Comparison of ENCODE assay signal across 9 cellular contexts in genomic region chr1:109895720-109896504, GRCh38. TPM values are rescaled to one million over a fixed set of nuclear protein-coding genes. Genes with fewer than 3 reads are reported as not detected.
DNase-seq lines count a peak whose midpoint lies in the region; ATAC-seq and TF ChIP-seq lines count a peak whose summit lies in the region.
"Had no signal": no experiment of that assay in that cellular context is flagged by ENCODE, and none has a peak within 500 bp of the region (broad histone marks: within the 10 kb centered on the region; RNA-seq: fewer than 3 reads in every experiment).

No MANE protein-coding gene starts in this region.

- DNase-seq in Caco-2 (no peak), neural crest cell (ENCODE audit: low read depth, low spot score) (peak; percentile 35), putamen (ENCODE audit: low spot score) (no peak), NCI-H524 treated with DMSO at 0.1 percent for 48 hours (lab: John Stamatoyannopoulos, UW) (no peak), cerebellar cortex (ENCODE audit: low spot score) (no peak)
- DNase-seq: mesendoderm had no signal

- H3K27ac ChIP-seq in esophagus (ENCODE audit: low read depth in 2 of 2, low read length in 1 of 2) = peak overlapping the region; percentile 21 to 28

- CTCF ChIA-PET in Caco-2 (lab: Charles Lee) = no interaction called here

- H3K9me3 Mint-ChIP-seq in Caco-2 (ENCODE audit: unreplicated experiment) (no peaks in the 10 kb centered on the region), neural crest cell (no peaks in the 10 kb centered on the region)

- TF ChIP-seq CTCF in Caco-2 (IDR thresholded peaks at IDR 0.05; ENCODE audit: insufficient read depth in 1 of 2, low read depth in 1 of 2, low read length in 1 of 2, severe bottlenecking in 1 of 2, unreplicated experiment in 1 of 2) = no peak
- TF ChIP-seq CTCF in neural crest cell (conservative IDR thresholded peaks at IDR 0.05) = no peak

- H3K4me1 Mint-ChIP-seq in Caco-2 (ENCODE audit: low read depth, unreplicated experiment) = peaks cover 6% of the 10 kb centered on the region
- H3K4me1 Mint-ChIP-seq in neural crest cell = peaks cover 5% of the 10 kb centered on the region

- no peaks in the 10 kb centered on the region for H3K9me3 ChIP-seq in Caco-2
- H3K9me3 ChIP-seq in esophagus (ENCODE audit: control insufficient read depth in 2 of 2, insufficient read depth in 1 of 2, low read depth in 1 of 2, low read length in 1 of 2) = no peaks in the 10 kb centered on the region

- POLR2A ChIA-PET in Caco-2 (lab: Charles Lee) = no interaction called here

- intact Hi-C loops in Caco-2 (cut with micrococcal nuclease; ENCODE audit: unreplicated experiment) = no loop called here

- H3K36me3 Mint-ChIP-seq in Caco-2 (ENCODE audit: insufficient read depth, unreplicated experiment) (no peaks in the 10 kb centered on the region), neural crest cell (ENCODE audit: low read depth) (no peaks in the 10 kb centered on the region)

- H3K4me1 ChIP-seq in Caco-2 (peaks cover 12% of the 10 kb centered on the region), esophagus (ENCODE audit: control insufficient read depth in 2 of 2, insufficient read depth in 2 of 2, low read length in 1 of 2) (peaks cover 2 to 8% of the 10 kb centered on the region in 2 donors)

- BruUV-seq in Caco-2 (replicated peaks; lab: Mats Ljungman, UMichigan) = no TSS peak

- H3K4me3 ChIP-seq in Caco-2 (ENCODE audit: low read depth, low read length) = no peak overlapping the region
- H3K4me3 ChIP-seq in esophagus (ENCODE audit: low read depth in 1 of 2, low read length in 2 of 2) = no peak overlapping the region

- WGBS in esophagus, 2 donors = 59 to 70% methylated on average over 16 of the region's 16 CpGs

- H3K27ac Mint-ChIP-seq in Caco-2 (ENCODE audit: unreplicated experiment) (peak overlapping the region; percentile 58), neural crest cell (ENCODE audit: unreplicated experiment) (no peak overlapping the region)

- H3K27me3 Mint-ChIP-seq in Caco-2 (ENCODE audit: insufficient read depth, unreplicated experiment) = no peaks in the 10 kb centered on the region
- H3K27me3 Mint-ChIP-seq in neural crest cell (ENCODE audit: low read depth) = no peaks in the 10 kb centered on the region

- H3K27me3 ChIP-seq in Caco-2 (replicated peaks; ENCODE audit: control insufficient read depth, insufficient read depth, low read length) = no peaks in the 10 kb centered on the region
- H3K27me3 ChIP-seq in esophagus (ENCODE audit: control insufficient read depth in 1 of 2, insufficient read depth in 2 of 2, low read length in 2 of 2) = no peaks in the 10 kb centered on the region

- no peaks in the 10 kb centered on the region for H3K36me3 ChIP-seq in Caco-2 (ENCODE audit: control insufficient read depth, insufficient read depth, low read length)
- H3K36me3 ChIP-seq in esophagus (ENCODE audit: control insufficient read depth in 2 of 2, insufficient read depth in 2 of 2, low read length in 1 of 2) = no peaks in the 10 kb centered on the region

- H3K4me3 Mint-ChIP-seq in Caco-2 (ENCODE audit: unreplicated experiment) (no peak overlapping the region), neural crest cell (no peak overlapping the region)

- ATAC-seq in GM18867 (IDR thresholded peaks at IDR 0.05; ENCODE audit: unreplicated experiment) = no peak

TF ChIP-seq in PFSK-1, 5 proteins besides CTCF, POLR2A, EP300 and RAD21:
- TF ChIP-seq POLR2AphosphoS5 (IDR thresholded peaks at IDR 0.05; ENCODE audit: low read depth, low read length) = no peak
- TF ChIP-seq TAF1 (IDR thresholded peaks at IDR 0.05; ENCODE audit: borderline replicate concordance, insufficient read depth, low read length) = no peak
- peak; percentile 81 for TF ChIP-seq FOXP2 (optimal IDR thresholded peaks at IDR 0.05; ENCODE audit: borderline replicate concordance, extremely low read depth, extremely low read length, insufficient read depth)
- TF ChIP-seq SIN3A (IDR thresholded peaks at IDR 0.05; ENCODE audit: borderline replicate concordance, insufficient read depth, low read length) = no peak
- peak in 1 of 2 experiments; percentile 43; a peak in 1 of 4 replicates for TF ChIP-seq REST (IDR thresholded peaks at IDR 0.05; ENCODE audit: insufficient read depth in 1 of 2, low read depth in 2 of 2, low read length in 2 of 2)

RNA-seq across cellular contexts. Expression of gene CSF1, which starts 14.7 kb away (rescaled TPM):
- total RNA-seq in Caco-2 (2022) (3.7 and 3.9 TPM in 2 replicates), neural crest cell (16.0 and 17.9 TPM in 2 replicates)
- 11.3 TPM for polyA plus RNA-seq in PFSK-1 (2012; ENCODE audit: insufficient read length, low read depth)
- polyA plus RNA-seq in esophagus = 1 to 10 TPM; 5.6 to 5.7 TPM
